Comparison of ENCODE assay signal across 1 cellular context in the genomic region with DNA sequence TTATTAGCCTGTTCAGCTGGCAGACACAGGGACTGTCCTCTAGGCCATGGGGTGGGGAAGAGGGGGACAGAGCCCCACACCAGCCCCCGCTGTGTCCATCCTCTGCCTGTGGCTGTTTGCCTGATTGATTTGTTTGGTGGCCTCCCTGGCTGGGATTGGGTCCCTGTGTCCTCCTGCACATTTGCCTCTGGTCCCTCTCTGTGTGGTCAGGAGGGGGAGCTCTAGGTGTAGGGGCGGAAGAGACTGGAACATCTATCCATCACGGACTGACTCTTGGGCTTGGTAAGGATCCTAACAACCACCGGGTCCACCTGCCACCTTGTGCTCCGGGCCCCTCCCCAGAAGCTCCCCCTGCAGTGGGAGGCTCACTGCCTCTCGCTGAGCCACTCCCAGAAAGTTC.
TF ChIP-seq lines count a peak whose summit lies in the region.

No MANE protein-coding gene starts in this region.

TF ChIP-seq in SK-N-SH treated with all-trans-retinoic acid at 6 μM for 48 hours, 23 proteins besides CTCF, POLR2A, EP300 and RAD21 (continued from another document):
- TF ChIP-seq TSHZ2 (CRISPR knock-in tag; IDR thresholded peaks at IDR 0.05) (no peak), ZNF70 (CRISPR knock-in tag; IDR thresholded peaks at IDR 0.05) (no peak), ARNTL (CRISPR knock-in tag; IDR thresholded peaks at IDR 0.05; ENCODE audit: borderline replicate concordance, low read depth) (no peak), ESRRG (CRISPR knock-in tag; IDR thresholded peaks at IDR 0.05) (no peak), RARB (CRISPR knock-in tag; IDR thresholded peaks at IDR 0.05) (no peak)
